8 cellular contexts compared by ENCODE assay signal in genomic region chr11:117097567-117098268, GRCh38. TPM values are rescaled to one million over a fixed set of nuclear protein-coding genes. Genes with fewer than 3 reads are reported as not detected.
DNase-seq lines count a peak whose midpoint lies in the region; ATAC-seq and TF ChIP-seq lines count a peak whose summit lies in the region.

No MANE protein-coding gene starts in this region.

- peak overlapping the region; percentile 100 for H3K27ac Mint-ChIP-seq in dendritic cell treated with granulocyte-macrophage colony-stimulating factor and Interleukin-4, amounts not matched to agents 40 ng/mL and 50 ng/mL, for 4 days

- no peaks in the 10 kb centered on the region for H3K36me3 ChIP-seq in lung (ENCODE audit: control insufficient read depth in 2 of 2, insufficient read depth in 2 of 2, low read length in 2 of 2)

- peak overlapping the region; percentile 91 for H3K4me3 Mint-ChIP-seq in dendritic cell treated with granulocyte-macrophage colony-stimulating factor and Interleukin-4, amounts not matched to agents 40 ng/mL and 50 ng/mL, for 4 days

- H3K27me3 ChIP-seq in lung (ENCODE audit: control insufficient read depth, insufficient read depth), result no peaks in the 10 kb centered on the region

- peaks cover 48% of the 10 kb centered on the region for H3K4me1 Mint-ChIP-seq in dendritic cell treated with granulocyte-macrophage colony-stimulating factor and Interleukin-4, amounts not matched to agents 40 ng/mL and 50 ng/mL, for 4 days (ENCODE audit: low read depth)

- no peaks in the 10 kb centered on the region for H3K9me3 Mint-ChIP-seq in dendritic cell treated with granulocyte-macrophage colony-stimulating factor and Interleukin-4, amounts not matched to agents 40 ng/mL and 50 ng/mL, for 4 days

- H3K4me3 ChIP-seq in WI38 (ENCODE audit: low read depth, low read length) (peak overlapping the region; percentile 94), lung (peak overlapping the region; percentile 96)

- TF ChIP-seq CTCF in WI38 (IDR thresholded peaks at IDR 0.05; ENCODE audit: low read depth, low read length) (no peak), lung (IDR thresholded peaks at IDR 0.05; ENCODE audit: control extremely low read depth, extremely low read depth) (no peak)

- peak; percentile 34 for DNase-seq in COR-L47 (lab: John Stamatoyannopoulos, UW)
- DNase-seq in lung (ENCODE audit: low spot score), result peak; percentile 44
- peak; percentile 33 for DNase-seq in stimulated activated naive CD4-positive, alpha-beta T cell treated with Interleukin-2 at 50 U/mL for 16 hours (lab: John Stamatoyannopoulos, UW)

- ATAC-seq in GM19467 (IDR thresholded peaks at IDR 0.05; ENCODE audit: unreplicated experiment) (peak; percentile 20), HG03565 (IDR thresholded peaks at IDR 0.05; ENCODE audit: unreplicated experiment) (peak; percentile 10), lung (ENCODE audit: insufficient read depth, low FRiP score) (no peak), GM18870 (IDR thresholded peaks at IDR 0.05; ENCODE audit: unreplicated experiment) (no peak)

- peaks cover 15% of the 10 kb centered on the region for H3K36me3 Mint-ChIP-seq in dendritic cell treated with granulocyte-macrophage colony-stimulating factor and Interleukin-4, amounts not matched to agents 40 ng/mL and 50 ng/mL, for 4 days (ENCODE audit: low read depth)

- no peaks in the 10 kb centered on the region for H3K9me3 ChIP-seq in lung (ENCODE audit: control insufficient read depth in 2 of 2, insufficient read depth in 1 of 2, low read length in 1 of 2)

- intact Hi-C loops in dendritic cell treated with granulocyte-macrophage colony-stimulating factor and Interleukin-4, amounts not matched to agents 40 ng/mL and 50 ng/mL, for 4 days (cut with micrococcal nuclease), result loop anchor here (5.0 kb wide), 1 partner anchor 115 kb away; no protein-coding TSS in a partner anchor

- H3K4me1 ChIP-seq in lung (ENCODE audit: control insufficient read depth in 2 of 2, insufficient read depth in 2 of 2, low read length in 2 of 2), result peaks cover 5 to 29% of the 10 kb centered on the region in 2 donors

- H3K27ac ChIP-seq in lung (ENCODE audit: low read depth in 1 of 2, low read length in 1 of 2), result peak overlapping the region; percentile 98 to 99

- no peaks in the 10 kb centered on the region for H3K27me3 Mint-ChIP-seq in dendritic cell treated with granulocyte-macrophage colony-stimulating factor and Interleukin-4, amounts not matched to agents 40 ng/mL and 50 ng/mL, for 4 days

- WGBS in lung, 2 donors, result 0 to 1% methylated on average over 28 to 62 of the region's 62 CpGs

RNA-seq across cellular contexts. Expression of gene SIK3, which starts 0.5 kb away (rescaled TPM):
- total RNA-seq in lung, result 10 to 100 TPM; 42.3 to 43.4 TPM
- polyA plus RNA-seq in lung, result 10 to 100 TPM in 1 of 2 donors, 1 to 10 TPM in 1; 9.0 to 16.8 TPM

RNA-seq across cellular contexts. Expression of gene PAFAH1B2, which starts 46.4 kb away (rescaled TPM):
- 10 to 100 TPM; 70.7 to 73.1 TPM for total RNA-seq in lung
- polyA plus RNA-seq in lung, result 10 to 100 TPM; 22.2 to 23.8 TPM

Comparison
In these comparisons a context has a peak if more than half of its experiments do, and no peak if none do; other contexts are left out.
1. ATAC-seq: peak in GM19467 (single experiment) and HG03565 (single experiment); none in lung (single experiment) and GM18870 (single experiment).
2. Peak in every context shown above with its lines, with median percentiles within 50 percentile points of each other: DNase-seq.